Comparison of ENCODE assay signal across 1 cellular context in genomic region chr1:201215531-201216357, GRCh38.
TF ChIP-seq lines count a peak whose summit lies in the region.

No MANE protein-coding gene starts in this region.

TF ChIP-seq in H1, 55 proteins besides CTCF, POLR2A, EP300 and RAD21:
- TF ChIP-seq KDM5A (IDR thresholded peaks at IDR 0.05; ENCODE audit: low read length) (no peak), KDM1A (IDR thresholded peaks at IDR 0.05; ENCODE audit: borderline replicate concordance, low read length) (no peak), BRCA1 (IDR thresholded peaks at IDR 0.05; ENCODE audit: low read depth, low read length) (no peak), CTBP2 (IDR thresholded peaks at IDR 0.05; ENCODE audit: borderline replicate concordance, insufficient read depth, insufficient read length, low read length) (no peak), POU5F1 (IDR thresholded peaks at IDR 0.05; ENCODE audit: low read depth, low read length) (no peak), KDM4A (IDR thresholded peaks at IDR 0.05; ENCODE audit: low read depth, low read length, severe bottlenecking) (no peak), BACH1 (IDR thresholded peaks at IDR 0.05; ENCODE audit: low read length) (no peak), SP2 (IDR thresholded peaks at IDR 0.05; ENCODE audit: low read length) (no peak), TBP (IDR thresholded peaks at IDR 0.05; ENCODE audit: low read depth, low read length) (no peak), TEAD4 (IDR thresholded peaks at IDR 0.05; ENCODE audit: low read depth, low read length) (no peak), NANOG (IDR thresholded peaks at IDR 0.05; ENCODE audit: insufficient read depth, low read depth, low read length, poor library complexity, severe bottlenecking) (no peak), CHD1 (IDR thresholded peaks at IDR 0.05; ENCODE audit: low read depth, low read length) (no peak), E2F6 (IDR thresholded peaks at IDR 0.05) (no peak), CBX5 (IDR thresholded peaks at IDR 0.05; ENCODE audit: low read depth, low read length) (no peak)
- TF ChIP-seq, protein P1, sequence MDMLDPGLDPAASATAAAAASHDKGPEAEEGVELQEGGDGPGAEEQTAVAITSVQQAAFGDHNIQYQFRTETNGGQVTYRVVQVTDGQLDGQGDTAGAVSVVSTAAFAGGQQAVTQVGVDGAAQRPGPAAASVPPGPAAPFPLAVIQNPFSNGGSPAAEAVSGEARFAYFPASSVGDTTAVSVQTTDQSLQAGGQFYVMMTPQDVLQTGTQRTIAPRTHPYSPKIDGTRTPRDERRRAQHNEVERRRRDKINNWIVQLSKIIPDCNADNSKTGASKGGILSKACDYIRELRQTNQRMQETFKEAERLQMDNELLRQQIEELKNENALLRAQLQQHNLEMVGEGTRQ (IDR thresholded peaks at IDR 0.05; ENCODE audit: low read length), result no peak
